9 cellular contexts compared by ENCODE assay signal in genomic region chr3:9976736-9977709, GRCh38. TPM values are rescaled to one million over a fixed set of nuclear protein-coding genes. Genes with fewer than 3 reads are reported as not detected.
DNase-seq lines count a peak whose midpoint lies in the region; ATAC-seq and TF ChIP-seq lines count a peak whose summit lies in the region.
"Had no signal": no experiment of that assay in that cellular context is flagged by ENCODE, and none has a peak within 500 bp of the region (broad histone marks: within the 10 kb centered on the region; RNA-seq: fewer than 3 reads in every experiment).

No MANE protein-coding gene starts in this region.

- whole genome bisulfite sequencing in neuronal stem cell (ENCODE audit: extremely low coverage in 2 of 2, insufficient read length in 2 of 2, insufficient replicate concordance in 1 of 2), 2 donors, result no CpG with 5 or more reads among the region's 7 CpGs

- peak; percentile 91 for ATAC-seq in activated naive CD8-positive, alpha-beta T cell treated with anti-CD3 and anti-CD28 coated beads, Interleukin-2, amount 50 U/mL, for 24 hours
- ATAC-seq in GM21390 (IDR thresholded peaks at IDR 0.05; ENCODE audit: unreplicated experiment), result no peak
- no peak for ATAC-seq in GM21528 (IDR thresholded peaks at IDR 0.05; ENCODE audit: low FRiP score, unreplicated experiment)

- peaks cover 21% of the 10 kb centered on the region for H3K4me1 Mint-ChIP-seq in activated naive CD8-positive, alpha-beta T cell treated with anti-CD3 and anti-CD28 coated beads, Interleukin-2, amount 50 U/mL, for 24 hours
- H3K4me1 Mint-ChIP-seq: nephron had no signal

- H3K14ac ChIP-seq in neuronal stem cell (ENCODE audit: low read length), result no peak overlapping the region

- no peak overlapping the region for H3K4ac ChIP-seq in neuronal stem cell (ENCODE audit: low read length)

- H3K27ac ChIP-seq in left ventricle myocardium inferior (replicated peaks) (peak overlapping the region; percentile 78), neuronal stem cell (replicated peaks; ENCODE audit: low read length) (no peak overlapping the region)

- no peak overlapping the region for H4K8ac ChIP-seq in neuronal stem cell (ENCODE audit: low read depth, low read length)

- H3K36me3 Mint-ChIP-seq in activated naive CD8-positive, alpha-beta T cell treated with anti-CD3 and anti-CD28 coated beads, Interleukin-2, amount 50 U/mL, for 24 hours (ENCODE audit: low read depth), result peaks cover 32% of the 10 kb centered on the region

- no peak overlapping the region for H2BK5ac ChIP-seq in neuronal stem cell (ENCODE audit: low read length)

- H3K36me3 ChIP-seq in left ventricle myocardium inferior (peaks cover 60% of the 10 kb centered on the region), neuronal stem cell (replicated peaks in 1 of 2; ENCODE audit: control insufficient read depth in 2 of 2, insufficient read depth in 2 of 2, low read length in 2 of 2) (peaks cover 9 to 76% of the 10 kb centered on the region in 2 donors)

- H3K23ac ChIP-seq in neuronal stem cell (ENCODE audit: low read depth, low read length, poor library complexity), result no peak overlapping the region

- no peaks in the 10 kb centered on the region for H3K9me3 ChIP-seq in left ventricle myocardium inferior (replicated peaks)
- H3K9me3 ChIP-seq in neuronal stem cell (replicated peaks in 1 of 2; ENCODE audit: control insufficient read depth in 2 of 2, insufficient read depth in 1 of 2, low read depth in 1 of 2, low read length in 2 of 2), result no peaks in the 10 kb centered on the region

- H2BK120ac ChIP-seq in neuronal stem cell (ENCODE audit: low read depth, low read length), result no peak overlapping the region

- no peak for TF ChIP-seq CTCF in left ventricle myocardium inferior (IDR thresholded peaks at IDR 0.05; ENCODE audit: borderline replicate concordance)

- peak overlapping the region; percentile 60 for H3K4me3 ChIP-seq in left ventricle myocardium inferior
- H3K4me3 ChIP-seq in skeletal muscle cell (ENCODE audit: low read depth, low read length), result no peak overlapping the region
- no peak overlapping the region for H3K4me3 ChIP-seq in neuronal stem cell (ENCODE audit: low read length in 2 of 2)

- H3K4me1 ChIP-seq in left ventricle myocardium inferior, result peaks cover 47% of the 10 kb centered on the region
- no peaks in the 10 kb centered on the region for H3K4me1 ChIP-seq in neuronal stem cell (ENCODE audit: control insufficient read depth in 2 of 2, insufficient read depth in 1 of 2, low read depth in 1 of 2, low read length in 2 of 2)

- H2BK15ac ChIP-seq in neuronal stem cell (ENCODE audit: low read length), result no peak overlapping the region

- intact Hi-C loops in left ventricle myocardium inferior (cut with micrococcal nuclease), result no loop called here

- DNase-seq in DMS53 treated with DMSO at 0.1 percent for 48 hours (lab: John Stamatoyannopoulos, UW; ENCODE audit: unreplicated experiment), result peak; percentile 21
- peak; percentile 89 for DNase-seq in NCI-H2029 (lab: John Stamatoyannopoulos, UW)
- peak; percentile 11 for DNase-seq in activated naive CD8-positive, alpha-beta T cell treated with anti-CD3 and anti-CD28 coated beads, Interleukin-2, amount 50 U/mL, for 24 hours
- peak; percentile 69 for DNase-seq in left ventricle myocardium inferior
- peak; percentile 96 for DNase-seq in skeletal muscle cell (ENCODE audit: low read depth)
- no peak for DNase-seq in neuronal stem cell (ENCODE audit: low spot score)

- H3K27me3 ChIP-seq in left ventricle myocardium inferior (ENCODE audit: low read depth), result no peaks in the 10 kb centered on the region
- no peaks in the 10 kb centered on the region for H3K27me3 ChIP-seq in neuronal stem cell (ENCODE audit: control insufficient read depth in 3 of 3, insufficient read depth in 3 of 3, low read depth in 1 of 3, low read length in 3 of 3)

- H3K9ac ChIP-seq in neuronal stem cell (ENCODE audit: low read depth, low read length, poor library complexity), result no peak overlapping the region

- H3K4me3 Mint-ChIP-seq in activated naive CD8-positive, alpha-beta T cell treated with anti-CD3 and anti-CD28 coated beads, Interleukin-2, amount 50 U/mL, for 24 hours, result peak overlapping the region; percentile 17
- H3K4me3 Mint-ChIP-seq: nephron had no signal

- no peaks in the 10 kb centered on the region for H3K79me1 ChIP-seq in neuronal stem cell (ENCODE audit: low read depth, low read length)

- H2AFZ ChIP-seq in neuronal stem cell (ENCODE audit: low read length), result no peak overlapping the region

- no peak overlapping the region for H2BK12ac ChIP-seq in neuronal stem cell (ENCODE audit: low read length)

- no peaks in the 10 kb centered on the region for H3K9me3 Mint-ChIP-seq in activated naive CD8-positive, alpha-beta T cell treated with anti-CD3 and anti-CD28 coated beads, Interleukin-2, amount 50 U/mL, for 24 hours
- H3K9me3 Mint-ChIP-seq: nephron had no signal

- H2AK5ac ChIP-seq in neuronal stem cell (ENCODE audit: low read depth, low read length), result no peak overlapping the region

- H3K27ac Mint-ChIP-seq in activated naive CD8-positive, alpha-beta T cell treated with anti-CD3 and anti-CD28 coated beads, Interleukin-2, amount 50 U/mL, for 24 hours, result peak overlapping the region; percentile 69
- H3K27ac Mint-ChIP-seq: nephron had no signal

- H3K27me3 Mint-ChIP-seq in activated naive CD8-positive, alpha-beta T cell treated with anti-CD3 and anti-CD28 coated beads, Interleukin-2, amount 50 U/mL, for 24 hours, result no peaks in the 10 kb centered on the region

- no peak overlapping the region for H3K18ac ChIP-seq in neuronal stem cell (ENCODE audit: low read length)

- H4K91ac ChIP-seq in neuronal stem cell (ENCODE audit: low read depth, low read length, poor library complexity), result no peak overlapping the region

- no peak overlapping the region for H3K4me2 ChIP-seq in neuronal stem cell (ENCODE audit: insufficient read depth, low read length, poor library complexity, severe bottlenecking)

RNA-seq across cellular contexts. Expression of gene EMC3, which starts 9.6 kb away (rescaled TPM):
- total RNA-seq in left ventricle myocardium inferior, result 84.7 TPM
- polyA plus RNA-seq in neuronal stem cell (2013, experiment 1 of 2), result 24.9 TPM
- 24.7 TPM for polyA plus RNA-seq in neuronal stem cell (2013, experiment 2 of 2)

RNA-seq across cellular contexts. Expression of gene PRRT3, which starts 24.8 kb away (rescaled TPM):
- total RNA-seq in left ventricle myocardium inferior, result 0.47 TPM
- 5.2 TPM for polyA plus RNA-seq in neuronal stem cell (2013, experiment 1 of 2)
- polyA plus RNA-seq in neuronal stem cell (2013, experiment 2 of 2), result 5.6 TPM

RNA-seq across cellular contexts. Expression of gene CRELD1, which starts 43.4 kb away (rescaled TPM):
- total RNA-seq in left ventricle myocardium inferior, result 72.3 TPM
- 10.5 TPM for polyA plus RNA-seq in neuronal stem cell (2013, experiment 1 of 2)
- polyA plus RNA-seq in neuronal stem cell (2013, experiment 2 of 2), result 10.9 TPM

RNA-seq across cellular contexts. Expression of gene FANCD2, which starts 49.2 kb away (rescaled TPM):
- total RNA-seq in left ventricle myocardium inferior, result 0.77 TPM
- 31.9 TPM for polyA plus RNA-seq in neuronal stem cell (2013, experiment 1 of 2)
- polyA plus RNA-seq in neuronal stem cell (2013, experiment 2 of 2), result 34.8 TPM
